1 cellular context compared by ENCODE assay signal in the genomic region with DNA sequence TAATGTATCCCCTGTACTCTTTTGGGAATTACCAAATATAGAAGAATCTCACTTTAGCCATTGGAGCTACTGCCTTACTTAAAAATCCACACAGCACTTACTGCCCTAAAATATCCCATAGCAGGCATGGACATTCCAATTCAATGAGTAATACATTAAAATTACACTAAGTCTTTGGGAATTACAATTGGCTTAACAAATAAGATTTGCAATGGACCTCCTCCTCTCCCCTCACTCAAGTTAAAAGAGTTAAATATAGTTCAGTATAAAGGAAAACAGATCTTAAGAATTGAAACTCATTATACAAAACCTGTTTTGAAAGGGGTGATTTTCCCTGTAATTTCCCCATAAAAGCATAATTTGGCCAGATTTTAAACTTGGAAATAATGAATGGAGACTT.
TF ChIP-seq lines count a peak whose summit lies in the region.

No MANE protein-coding gene starts in this region.

TF ChIP-seq in GM23338, 12 proteins besides CTCF, POLR2A, EP300 and RAD21 (continued from another document):
- TF ChIP-seq, protein P1, sequence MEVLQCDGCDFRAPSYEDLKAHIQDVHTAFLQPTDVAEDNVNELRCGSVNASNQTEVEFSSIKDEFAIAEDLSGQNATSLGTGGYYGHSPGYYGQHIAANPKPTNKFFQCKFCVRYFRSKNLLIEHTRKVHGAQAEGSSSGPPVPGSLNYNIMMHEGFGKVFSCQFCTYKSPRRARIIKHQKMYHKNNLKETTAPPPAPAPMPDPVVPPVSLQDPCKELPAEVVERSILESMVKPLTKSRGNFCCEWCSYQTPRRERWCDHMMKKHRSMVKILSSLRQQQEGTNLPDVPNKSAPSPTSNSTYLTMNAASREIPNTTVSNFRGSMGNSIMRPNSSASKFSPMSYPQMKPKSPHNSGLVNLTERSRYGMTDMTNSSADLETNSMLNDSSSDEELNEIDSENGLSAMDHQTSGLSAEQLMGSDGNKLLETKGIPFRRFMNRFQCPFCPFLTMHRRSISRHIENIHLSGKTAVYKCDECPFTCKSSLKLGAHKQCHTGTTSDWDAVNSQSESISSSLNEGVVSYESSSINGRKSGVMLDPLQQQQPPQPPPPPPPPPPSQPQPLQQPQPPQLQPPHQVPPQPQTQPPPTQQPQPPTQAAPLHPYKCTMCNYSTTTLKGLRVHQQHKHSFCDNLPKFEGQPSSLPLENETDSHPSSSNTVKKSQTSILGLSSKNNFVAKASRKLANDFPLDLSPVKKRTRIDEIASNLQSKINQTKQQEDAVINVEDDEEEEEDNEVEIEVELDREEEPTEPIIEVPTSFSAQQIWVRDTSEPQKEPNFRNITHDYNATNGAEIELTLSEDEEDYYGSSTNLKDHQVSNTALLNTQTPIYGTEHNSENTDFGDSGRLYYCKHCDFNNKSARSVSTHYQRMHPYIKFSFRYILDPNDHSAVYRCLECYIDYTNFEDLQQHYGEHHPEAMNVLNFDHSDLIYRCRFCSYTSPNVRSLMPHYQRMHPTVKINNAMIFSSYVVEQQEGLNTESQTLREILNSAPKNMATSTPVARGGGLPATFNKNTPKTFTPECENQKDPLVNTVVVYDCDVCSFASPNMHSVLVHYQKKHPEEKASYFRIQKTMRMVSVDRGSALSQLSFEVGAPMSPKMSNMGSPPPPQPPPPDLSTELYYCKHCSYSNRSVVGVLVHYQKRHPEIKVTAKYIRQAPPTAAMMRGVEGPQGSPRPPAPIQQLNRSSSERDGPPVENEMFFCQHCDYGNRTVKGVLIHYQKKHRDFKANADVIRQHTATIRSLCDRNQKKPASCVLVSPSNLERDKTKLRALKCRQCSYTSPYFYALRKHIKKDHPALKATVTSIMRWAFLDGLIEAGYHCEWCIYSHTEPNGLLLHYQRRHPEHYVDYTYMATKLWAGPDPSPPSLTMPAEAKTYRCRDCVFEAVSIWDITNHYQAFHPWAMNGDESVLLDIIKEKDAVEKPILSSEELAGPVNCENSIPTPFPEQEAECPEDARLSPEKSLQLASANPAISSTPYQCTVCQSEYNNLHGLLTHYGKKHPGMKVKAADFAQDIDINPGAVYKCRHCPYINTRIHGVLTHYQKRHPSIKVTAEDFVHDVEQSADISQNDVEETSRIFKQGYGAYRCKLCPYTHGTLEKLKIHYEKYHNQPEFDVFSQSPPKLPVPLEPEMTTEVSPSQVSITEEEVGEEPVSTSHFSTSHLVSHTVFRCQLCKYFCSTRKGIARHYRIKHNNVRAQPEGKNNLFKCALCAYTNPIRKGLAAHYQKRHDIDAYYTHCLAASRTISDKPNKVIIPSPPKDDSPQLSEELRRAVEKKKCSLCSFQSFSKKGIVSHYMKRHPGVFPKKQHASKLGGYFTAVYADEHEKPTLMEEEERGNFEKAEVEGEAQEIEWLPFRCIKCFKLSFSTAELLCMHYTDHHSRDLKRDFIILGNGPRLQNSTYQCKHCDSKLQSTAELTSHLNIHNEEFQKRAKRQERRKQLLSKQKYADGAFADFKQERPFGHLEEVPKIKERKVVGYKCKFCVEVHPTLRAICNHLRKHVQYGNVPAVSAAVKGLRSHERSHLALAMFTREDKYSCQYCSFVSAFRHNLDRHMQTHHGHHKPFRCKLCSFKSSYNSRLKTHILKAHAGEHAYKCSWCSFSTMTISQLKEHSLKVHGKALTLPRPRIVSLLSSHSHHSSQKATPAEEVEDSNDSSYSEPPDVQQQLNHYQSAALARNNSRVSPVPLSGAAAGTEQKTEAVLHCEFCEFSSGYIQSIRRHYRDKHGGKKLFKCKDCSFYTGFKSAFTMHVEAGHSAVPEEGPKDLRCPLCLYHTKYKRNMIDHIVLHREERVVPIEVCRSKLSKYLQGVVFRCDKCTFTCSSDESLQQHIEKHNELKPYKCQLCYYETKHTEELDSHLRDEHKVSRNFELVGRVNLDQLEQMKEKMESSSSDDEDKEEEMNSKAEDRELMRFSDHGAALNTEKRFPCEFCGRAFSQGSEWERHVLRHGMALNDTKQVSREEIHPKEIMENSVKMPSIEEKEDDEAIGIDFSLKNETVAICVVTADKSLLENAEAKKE (CRISPR knock-in tag; IDR thresholded peaks at IDR 0.05), result no peak
- no peak for TF ChIP-seq ZNF331 (CRISPR knock-in tag; IDR thresholded peaks at IDR 0.05; ENCODE audit: low read depth)
- no peak for TF ChIP-seq JUNB (IDR thresholded peaks at IDR 0.05; ENCODE audit: unreplicated experiment)
- no peak for TF ChIP-seq STAT1 (IDR thresholded peaks at IDR 0.05; ENCODE audit: unreplicated experiment)
- no peak for TF ChIP-seq POLR2AphosphoS5 (IDR thresholded peaks at IDR 0.05; ENCODE audit: low read depth)
- TF ChIP-seq, protein P2, sequence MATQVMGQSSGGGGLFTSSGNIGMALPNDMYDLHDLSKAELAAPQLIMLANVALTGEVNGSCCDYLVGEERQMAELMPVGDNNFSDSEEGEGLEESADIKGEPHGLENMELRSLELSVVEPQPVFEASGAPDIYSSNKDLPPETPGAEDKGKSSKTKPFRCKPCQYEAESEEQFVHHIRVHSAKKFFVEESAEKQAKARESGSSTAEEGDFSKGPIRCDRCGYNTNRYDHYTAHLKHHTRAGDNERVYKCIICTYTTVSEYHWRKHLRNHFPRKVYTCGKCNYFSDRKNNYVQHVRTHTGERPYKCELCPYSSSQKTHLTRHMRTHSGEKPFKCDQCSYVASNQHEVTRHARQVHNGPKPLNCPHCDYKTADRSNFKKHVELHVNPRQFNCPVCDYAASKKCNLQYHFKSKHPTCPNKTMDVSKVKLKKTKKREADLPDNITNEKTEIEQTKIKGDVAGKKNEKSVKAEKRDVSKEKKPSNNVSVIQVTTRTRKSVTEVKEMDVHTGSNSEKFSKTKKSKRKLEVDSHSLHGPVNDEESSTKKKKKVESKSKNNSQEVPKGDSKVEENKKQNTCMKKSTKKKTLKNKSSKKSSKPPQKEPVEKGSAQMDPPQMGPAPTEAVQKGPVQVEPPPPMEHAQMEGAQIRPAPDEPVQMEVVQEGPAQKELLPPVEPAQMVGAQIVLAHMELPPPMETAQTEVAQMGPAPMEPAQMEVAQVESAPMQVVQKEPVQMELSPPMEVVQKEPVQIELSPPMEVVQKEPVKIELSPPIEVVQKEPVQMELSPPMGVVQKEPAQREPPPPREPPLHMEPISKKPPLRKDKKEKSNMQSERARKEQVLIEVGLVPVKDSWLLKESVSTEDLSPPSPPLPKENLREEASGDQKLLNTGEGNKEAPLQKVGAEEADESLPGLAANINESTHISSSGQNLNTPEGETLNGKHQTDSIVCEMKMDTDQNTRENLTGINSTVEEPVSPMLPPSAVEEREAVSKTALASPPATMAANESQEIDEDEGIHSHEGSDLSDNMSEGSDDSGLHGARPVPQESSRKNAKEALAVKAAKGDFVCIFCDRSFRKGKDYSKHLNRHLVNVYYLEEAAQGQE (IDR thresholded peaks at IDR 0.05; ENCODE audit: unreplicated experiment), result no peak
- TF ChIP-seq CREB1 (CRISPR knock-in tag; IDR thresholded peaks at IDR 0.05; ENCODE audit: low read depth), result no peak
- no peak for TF ChIP-seq ETS1 (IDR thresholded peaks at IDR 0.05)
TF ChIP-seq in GM23338: peak in this region for 0.
